ENCODE assay signal across 18 cellular contexts in genomic region chr20:591941-592340, GRCh38. TPM values are rescaled to one million over a fixed set of nuclear protein-coding genes. Genes with fewer than 3 reads are reported as not detected.
A peak's percentile ranks its signal among the peaks of the same experiment; 100 is the strongest.
DNase-seq lines count a peak whose midpoint lies in the region; ATAC-seq and TF ChIP-seq lines count a peak whose summit lies in the region.
"Had no signal": no experiment of that assay in that cellular context is flagged by ENCODE, and none has a peak within 500 bp of the region (broad histone marks: within the 10 kb centered on the region; RNA-seq: fewer than 3 reads in every experiment).

No MANE protein-coding gene starts in this region.

- no peak overlapping the region for H3K4me3 ChIP-seq in neural progenitor cell
- H3K4me3 ChIP-seq: BLaER1, GM12878, GM23248, HAP-1 had no signal

- no peaks in the 10 kb centered on the region for H3K79me2 ChIP-seq in neural progenitor cell (ENCODE audit: low read depth)

- H3K36me3 Mint-ChIP-seq in activated T-cell treated with anti-CD3 and anti-CD28 coated beads, Interleukin-2, amount 50 U/mL, for 72 hours (ENCODE audit: insufficient read depth in 2 of 2): no peaks in the 10 kb centered on the region
- no peaks in the 10 kb centered on the region for H3K36me3 Mint-ChIP-seq in activated T-helper 17 cell treated with anti-CD3 and anti-CD28 coated beads, Interleukin-2, amount 50 U/mL, for 72 hours (ENCODE audit: low read depth)
- H3K36me3 Mint-ChIP-seq in neural progenitor cell: no peaks in the 10 kb centered on the region
- no peaks in the 10 kb centered on the region for H3K36me3 Mint-ChIP-seq in activated CD4-positive, alpha-beta memory T cell treated with anti-CD3 and anti-CD28 coated beads for 36 hours
- H3K36me3 Mint-ChIP-seq: CD14-positive monocyte; CD4-positive, alpha-beta memory T cell had no signal

- H4K20me1 ChIP-seq in neural progenitor cell (ENCODE audit: low read depth): no peaks in the 10 kb centered on the region

- no peaks in the 10 kb centered on the region for H3K9me3 Mint-ChIP-seq in activated T-cell treated with anti-CD3 and anti-CD28 coated beads, Interleukin-2, amount 50 U/mL, for 72 hours
- no peaks in the 10 kb centered on the region for H3K9me3 Mint-ChIP-seq in activated T-helper 17 cell treated with anti-CD3 and anti-CD28 coated beads, Interleukin-2, amount 50 U/mL, for 72 hours
- H3K9me3 Mint-ChIP-seq in neural progenitor cell: no peaks in the 10 kb centered on the region
- H3K9me3 Mint-ChIP-seq in activated CD4-positive, alpha-beta memory T cell treated with anti-CD3 and anti-CD28 coated beads for 36 hours: no peaks in the 10 kb centered on the region
- H3K9me3 Mint-ChIP-seq: CD14-positive monocyte had no signal

- H3K36me3 ChIP-seq in neural progenitor cell: no peaks in the 10 kb centered on the region
- H3K36me3 ChIP-seq: BLaER1, HAP-1 had no signal

- H3K9me3 ChIP-seq in neural progenitor cell (ENCODE audit: low read depth): no peaks in the 10 kb centered on the region
- H3K9me3 ChIP-seq: BLaER1, HAP-1 had no signal

- peak; percentile 24 to 42 for ATAC-seq in activated T-cell treated with anti-CD3 and anti-CD28 coated beads, Interleukin-2, amount 50 U/mL, for 72 hours (replicated peaks in 1 of 2)
- ATAC-seq in activated T-helper 17 cell treated with anti-CD3 and anti-CD28 coated beads, Interleukin-2, amount 50 U/mL, for 72 hours (replicated peaks): peak; percentile 61
- ATAC-seq in sciatic nerve: no peak
- ATAC-seq in HG03432 (IDR thresholded peaks at IDR 0.05; ENCODE audit: unreplicated experiment): no peak

- no peak for DNase-seq in activated T-cell treated with anti-CD3 and anti-CD28 coated beads, Interleukin-2, amount 50 U/mL, for 72 hours
- no peak for DNase-seq in activated T-cell treated with anti-CD3 and anti-CD28 coated beads, Interleukin-2, amount 50 U/mL, for 1 hour
- DNase-seq in neural progenitor cell (ENCODE audit: low spot score): no peak
- peak; percentile 19 for DNase-seq in sciatic nerve (ENCODE audit: low spot score)
- DNase-seq in activated CD4-positive, alpha-beta memory T cell treated with anti-CD3 and anti-CD28 coated beads for 36 hours: no peak
- DNase-seq in NCI-H2171 treated with DMSO at 0.1 percent for 48 hours (lab: John Stamatoyannopoulos, UW): no peak
- DNase-seq: 8988T; CD4-positive, alpha-beta memory T cell; DMS79 treated with DMSO at 0.1 percent for 48 hours; GM23248 had no signal

- no peak overlapping the region for H3K4me2 ChIP-seq in neural progenitor cell
- H3K4me2 ChIP-seq: BLaER1 had no signal

- H3F3A ChIP-seq in neural progenitor cell (ENCODE audit: low read depth): no peaks in the 10 kb centered on the region

- H3K27me3 Mint-ChIP-seq in activated T-cell treated with anti-CD3 and anti-CD28 coated beads, Interleukin-2, amount 50 U/mL, for 72 hours (ENCODE audit: low read depth): peaks cover 24% of the 10 kb centered on the region
- H3K27me3 Mint-ChIP-seq in activated T-helper 17 cell treated with anti-CD3 and anti-CD28 coated beads, Interleukin-2, amount 50 U/mL, for 72 hours: peaks cover 9% of the 10 kb centered on the region
- peaks cover 10% of the 10 kb centered on the region for H3K27me3 Mint-ChIP-seq in neural progenitor cell (ENCODE audit: insufficient read depth, low read depth)
- H3K27me3 Mint-ChIP-seq in activated CD4-positive, alpha-beta memory T cell treated with anti-CD3 and anti-CD28 coated beads for 36 hours: peaks cover 17% of the 10 kb centered on the region

- no peak overlapping the region for H3K27ac ChIP-seq in neural progenitor cell
- H3K27ac ChIP-seq: BLaER1, GM23248 had no signal

- H3K4me1 Mint-ChIP-seq in activated T-cell treated with anti-CD3 and anti-CD28 coated beads, Interleukin-2, amount 50 U/mL, for 72 hours (ENCODE audit: low read depth): peaks cover 15% of the 10 kb centered on the region
- peaks cover 11% of the 10 kb centered on the region for H3K4me1 Mint-ChIP-seq in activated T-helper 17 cell treated with anti-CD3 and anti-CD28 coated beads, Interleukin-2, amount 50 U/mL, for 72 hours
- H3K4me1 Mint-ChIP-seq in neural progenitor cell: no peaks in the 10 kb centered on the region
- H3K4me1 Mint-ChIP-seq in activated CD4-positive, alpha-beta memory T cell treated with anti-CD3 and anti-CD28 coated beads for 36 hours (ENCODE audit: low read depth): peaks cover 12% of the 10 kb centered on the region
- H3K4me1 Mint-ChIP-seq: CD4-positive, alpha-beta memory T cell had no signal

- intact Hi-C loops in sciatic nerve (cut with DNase I): no loop called here
- intact Hi-C loops in activated CD4-positive, alpha-beta memory T cell treated with anti-CD3 and anti-CD28 coated beads for 36 hours (cut with micrococcal nuclease): no loop called here

- CTCF ChIA-PET in activated CD4-positive, alpha-beta memory T cell treated with anti-CD3 and anti-CD28 coated beads for 36 hours (lab: Charles Lee): no interaction called here

- POLR2A ChIA-PET in activated CD4-positive, alpha-beta memory T cell treated with anti-CD3 and anti-CD28 coated beads for 36 hours (lab: Charles Lee): no interaction called here

- H3K4me1 ChIP-seq in neural progenitor cell: no peaks in the 10 kb centered on the region
- H3K4me1 ChIP-seq: HAP-1 had no signal

- no peak for TF ChIP-seq CTCF in neural progenitor cell (IDR thresholded peaks at IDR 0.05)

- H3K9ac ChIP-seq in neural progenitor cell: no peak overlapping the region
- H3K9ac ChIP-seq: BLaER1, GM23248 had no signal

- no peak overlapping the region for H3K4me3 Mint-ChIP-seq in activated T-cell treated with anti-CD3 and anti-CD28 coated beads, Interleukin-2, amount 50 U/mL, for 72 hours
- H3K4me3 Mint-ChIP-seq in activated T-helper 17 cell treated with anti-CD3 and anti-CD28 coated beads, Interleukin-2, amount 50 U/mL, for 72 hours: no peak overlapping the region
- H3K4me3 Mint-ChIP-seq in neural progenitor cell: no peak overlapping the region
- H3K4me3 Mint-ChIP-seq in activated CD4-positive, alpha-beta memory T cell treated with anti-CD3 and anti-CD28 coated beads for 36 hours: no peak overlapping the region
- H3K4me3 Mint-ChIP-seq: CD14-positive monocyte; CD4-positive, alpha-beta memory T cell had no signal

- no peak overlapping the region for H3K27ac Mint-ChIP-seq in activated T-cell treated with anti-CD3 and anti-CD28 coated beads, Interleukin-2, amount 50 U/mL, for 72 hours
- H3K27ac Mint-ChIP-seq in activated T-helper 17 cell treated with anti-CD3 and anti-CD28 coated beads, Interleukin-2, amount 50 U/mL, for 72 hours: peak overlapping the region; percentile 5
- peak overlapping the region; percentile 18 for H3K27ac Mint-ChIP-seq in neural progenitor cell
- H3K27ac Mint-ChIP-seq in activated CD4-positive, alpha-beta memory T cell treated with anti-CD3 and anti-CD28 coated beads for 36 hours: no peak overlapping the region
- H3K27ac Mint-ChIP-seq: CD14-positive monocyte had no signal

- H3K27me3 ChIP-seq in neural progenitor cell: no peaks in the 10 kb centered on the region
- H3K27me3 ChIP-seq: BLaER1 had no signal

- H2AFZ ChIP-seq in neural progenitor cell (replicated peaks): no peak overlapping the region
- H2AFZ ChIP-seq: GM23248 had no signal

RNA-seq across cellular contexts. Expression of gene TCF15, which starts 18.2 kb away (rescaled TPM):
- total RNA-seq in activated T-cell treated with anti-CD3 and anti-CD28 coated beads, Interleukin-2, amount 50 U/mL, for 72 hours: not detected
- not detected for total RNA-seq in activated T-helper 17 cell treated with anti-CD3 and anti-CD28 coated beads, Interleukin-2, amount 50 U/mL, for 72 hours
- 0.07 and 1.4 TPM in 2 replicates for total RNA-seq in neural progenitor cell (ENCODE audit: low replicate concordance)
- total RNA-seq in sciatic nerve: 2.1 TPM
- not detected for total RNA-seq in activated CD4-positive, alpha-beta memory T cell treated with anti-CD3 and anti-CD28 coated beads for 36 hours
- total RNA-seq: CD4-positive, alpha-beta memory T cell; GM12878; GM23248; H4; HepG2 had no signal

RNA-seq across cellular contexts. Expression of gene CSNK2A1, which starts 48.4 kb away (rescaled TPM):
- 100 to 1,000 TPM; 168 to 184 TPM for total RNA-seq in activated T-cell treated with anti-CD3 and anti-CD28 coated beads, Interleukin-2, amount 50 U/mL, for 72 hours
- total RNA-seq in activated T-helper 17 cell treated with anti-CD3 and anti-CD28 coated beads, Interleukin-2, amount 50 U/mL, for 72 hours: 100 to 1,000 TPM; 141 to 145 TPM
- total RNA-seq in neural progenitor cell (ENCODE audit: low replicate concordance) (310 and 599 TPM in 2 replicates), sciatic nerve (91.4 TPM)
- total RNA-seq in activated CD4-positive, alpha-beta memory T cell treated with anti-CD3 and anti-CD28 coated beads for 36 hours: 100 to 1,000 TPM; 154 to 155 TPM

Comparison
In these comparisons a context has a peak if more than half of its experiments do, and no peak if none do; other contexts are left out.
1. ATAC-seq: peak in activated T-cell treated with anti-CD3 and anti-CD28 coated beads, Interleukin-2, amount 50 U/mL, for 72 hours (2 of 2) and activated T-helper 17 cell treated with anti-CD3 and anti-CD28 coated beads, Interleukin-2, amount 50 U/mL, for 72 hours (single experiment); none in sciatic nerve (single experiment) and HG03432 (single experiment).
2. H3K27ac Mint-ChIP-seq: peak in activated T-helper 17 cell treated with anti-CD3 and anti-CD28 coated beads, Interleukin-2, amount 50 U/mL, for 72 hours (single experiment) and neural progenitor cell (single experiment); none in activated T-cell treated with anti-CD3 and anti-CD28 coated beads, Interleukin-2, amount 50 U/mL, for 72 hours (single experiment) and activated CD4-positive, alpha-beta memory T cell treated with anti-CD3 and anti-CD28 coated beads for 36 hours (single experiment).